Comparison of ENCODE assay signal across 17 cellular contexts in the genomic region with DNA sequence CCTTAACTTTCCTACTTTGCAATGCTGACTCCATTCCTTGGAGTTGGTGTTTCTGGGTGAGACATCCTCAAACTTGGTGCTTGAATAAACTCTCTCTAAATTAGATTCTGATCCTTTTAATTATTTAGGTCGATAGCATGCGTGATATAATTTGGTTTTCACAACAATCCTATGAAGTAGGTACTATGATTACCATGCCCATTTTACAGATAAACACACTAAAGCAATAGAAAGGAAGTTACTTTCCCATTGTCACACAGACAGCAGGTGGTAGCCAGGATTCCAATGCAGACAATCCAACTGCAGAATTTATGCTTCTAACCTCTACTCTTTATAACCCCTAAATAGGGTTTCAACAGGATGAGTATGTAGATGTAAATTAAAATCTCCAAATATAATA.
"Had no signal": no experiment of that assay in that cellular context is flagged by ENCODE, and none has a peak within 500 bp of the region (broad histone marks: within the 10 kb centered on the region; RNA-seq: fewer than 3 reads in every experiment).

No MANE protein-coding gene starts in this region.

- H3K4me3 ChIP-seq: cardiac muscle cell, gastrocnemius medialis, psoas muscle, spleen, transverse colon had no signal

- ATAC-seq: activated CD4-positive, alpha-beta T cell treated with anti-CD3 and anti-CD28 coated beads for 36 hours; activated CD8-positive, alpha-beta T cell treated with anti-CD3 and anti-CD28 coated beads, Interleukin-2, amount 10 ng/mL, durations not matched to agents 7 days and 5 days; gastrocnemius medialis; left ventricle myocardium superior; psoas muscle; sciatic nerve; stimulated activated memory B cell treated with anti-CD40 and anti-IgM and Interleukin-4, amounts not matched to agents 10 μg/mL and 1 μg/mL and 100 μg/mL, for 72 hours had no signal

- H3K27me3 ChIP-seq: cardiac muscle cell, gastrocnemius medialis, neutrophil, spleen, transverse colon had no signal

- H3K36me3 ChIP-seq: neutrophil, transverse colon had no signal

- H3K9me3 ChIP-seq: gastrocnemius medialis, neutrophil, psoas muscle, spleen, transverse colon had no signal

- H3K27ac ChIP-seq: cardiac muscle cell, gastrocnemius medialis, neutrophil, psoas muscle had no signal

- DNase-seq: activated CD4-positive, alpha-beta T cell treated with anti-CD3 and anti-CD28 coated beads for 36 hours; activated CD8-positive, alpha-beta memory T cell treated with anti-CD3 and anti-CD28 coated beads, Interleukin-2, amount 50 U/mL, for 48 hours; activated CD8-positive, alpha-beta T cell treated with anti-CD3 and anti-CD28 coated beads, Interleukin-2, amount 10 ng/mL, durations not matched to agents 7 days and 5 days; activated naive CD4-positive, alpha-beta T cell treated with anti-CD3 and anti-CD28 coated beads for 36 hours; gastrocnemius medialis; kidney; left ventricle myocardium superior; mesendoderm; psoas muscle; spleen; stimulated activated CD4-positive, alpha-beta T cell treated with anti-CD3 and anti-CD28 coated beads, Interleukin-1b, Interleukin-23, amount 100 ng/mL, for 48 hours; T-helper 9 cell; transverse colon had no signal
